Comparison of ENCODE assay signal across 8 cellular contexts in genomic region chr7:151341357-151342101, GRCh38. TPM values are rescaled to one million over a fixed set of nuclear protein-coding genes. Genes with fewer than 3 reads are reported as not detected.
DNase-seq lines count a peak whose midpoint lies in the region; ATAC-seq and TF ChIP-seq lines count a peak whose summit lies in the region.

TSS of gene NUB1 (plus strand) at chr7:151341812. CDS start at chr7:151345350, 3,538 bp downstream.

- H3K9me3 ChIP-seq in left ventricle myocardium inferior (replicated peaks) (peaks cover 5% of the 10 kb centered on the region), prostate gland (no peaks in the 10 kb centered on the region), upper lobe of right lung (no peaks in the 10 kb centered on the region)

- H3K36me3 ChIP-seq in left ventricle myocardium inferior (peaks cover 19% of the 10 kb centered on the region), prostate gland (peaks cover 0 to 7% of the 10 kb centered on the region in 2 donors), upper lobe of right lung (peaks cover 17% of the 10 kb centered on the region)

- WGBS in prostate gland, result 1% methylated on average over 64 of the region's 72 CpGs

- H3K27ac ChIP-seq in angular gyrus (ENCODE audit: low read depth, low read length) (peak within 1 kb of the TSS; percentile 71), left ventricle myocardium inferior (replicated peaks) (peak within 1 kb of the TSS; percentile 80), prostate gland (peak within 1 kb of the TSS; percentile 72 to 80), upper lobe of right lung (peak within 1 kb of the TSS; percentile 81)

- peak; percentile 72 for ATAC-seq in HG02642 (IDR thresholded peaks at IDR 0.05; ENCODE audit: poor library complexity, unreplicated experiment)
- peak; percentile 99 for ATAC-seq in upper lobe of right lung

- TF ChIP-seq CTCF in GM10266 (IDR thresholded peaks at IDR 0.05; ENCODE audit: control insufficient read depth, insufficient read depth, low read depth, missing control alignments) (no peak), left ventricle myocardium inferior (IDR thresholded peaks at IDR 0.05; ENCODE audit: borderline replicate concordance) (no peak), prostate gland (IDR thresholded peaks at IDR 0.05) (peak in 2 of 4 experiments; percentile 35 to 47), upper lobe of right lung (IDR thresholded peaks at IDR 0.05) (no peak)

- DNase-seq in GM10266 (ENCODE audit: extremely low spot score) (peak; percentile 89), NCI-H1417 treated with DMSO at 0.1 percent for 48 hours (lab: John Stamatoyannopoulos, UW) (peak; percentile 60), left ventricle myocardium inferior (peak; percentile 92), prostate gland (ENCODE audit: low spot score) (peak; percentile 92), upper lobe of right lung (peak; percentile 97)

- intact Hi-C loops in T-helper 2 cell treated with Interferon-gamma antibody and Interleukin-4, amounts not matched to agents 100 ng/mL and 5 ng/mL, for 36 hours (cut with micrococcal nuclease), result loop anchor here (1.0 to 5.0 kb wide), 4 partner anchors 9 to 1096 kb away; partner anchors contain the start of genes ABCF2 and KMT2C
- intact Hi-C loops in left ventricle myocardium inferior (cut with micrococcal nuclease), result no loop called here
- intact Hi-C loops in prostate gland (cut with DNase I), result loop anchor here (5.0 kb wide), 1 partner anchor 89 kb away; no protein-coding TSS in a partner anchor
- intact Hi-C loops in upper lobe of right lung (cut with DNase I), result no loop called here

- H3K4me3 ChIP-seq in left ventricle myocardium inferior (peak within 1 kb of the TSS; percentile 95), prostate gland (peak within 1 kb of the TSS; percentile 81 to 95), upper lobe of right lung (peak within 1 kb of the TSS; percentile 94)

- H3K4me1 ChIP-seq in left ventricle myocardium inferior (peaks cover 36% of the 10 kb centered on the region), prostate gland (replicated peaks) (peaks cover 7% of the 10 kb centered on the region), upper lobe of right lung (peaks cover 25% of the 10 kb centered on the region)

- TF ChIP-seq POLR2A in prostate gland (IDR thresholded peaks at IDR 0.05), result peak; percentile 86

- H3K27me3 ChIP-seq in left ventricle myocardium inferior (ENCODE audit: low read depth) (no peaks in the 10 kb centered on the region), prostate gland (replicated peaks; ENCODE audit: insufficient read depth) (no peaks in the 10 kb centered on the region), upper lobe of right lung (no peaks in the 10 kb centered on the region)

RNA-seq across cellular contexts. Expression of gene NUB1, which starts in this region (rescaled TPM):
- 60.2 and 64.3 TPM in 2 replicates for total RNA-seq in T-helper 2 cell treated with Interferon-gamma antibody and Interleukin-4, amounts not matched to agents 100 ng/mL and 5 ng/mL, for 36 hours
- total RNA-seq in left ventricle myocardium inferior (39.5 TPM), prostate gland (10 to 100 TPM; 46.4 to 53.7 TPM), upper lobe of right lung (55.2 TPM)

Comparison
In these comparisons a context has a peak if more than half of its experiments do, and no peak if none do; other contexts are left out.
1. Peak in every context shown above with its lines: DNase-seq, ATAC-seq, H3K4me3 ChIP-seq and H3K27ac ChIP-seq.
2. intact Hi-C loops: an anchor here in T-helper 2 cell treated with Interferon-gamma antibody and Interleukin-4, amounts not matched to agents 100 ng/mL and 5 ng/mL, for 36 hours (1.0 to 5.0 kb wide) and prostate gland (5.0 kb wide); none called in left ventricle myocardium inferior and upper lobe of right lung.